Comparison of ENCODE assay signal across 10 cellular contexts in the genomic region with DNA sequence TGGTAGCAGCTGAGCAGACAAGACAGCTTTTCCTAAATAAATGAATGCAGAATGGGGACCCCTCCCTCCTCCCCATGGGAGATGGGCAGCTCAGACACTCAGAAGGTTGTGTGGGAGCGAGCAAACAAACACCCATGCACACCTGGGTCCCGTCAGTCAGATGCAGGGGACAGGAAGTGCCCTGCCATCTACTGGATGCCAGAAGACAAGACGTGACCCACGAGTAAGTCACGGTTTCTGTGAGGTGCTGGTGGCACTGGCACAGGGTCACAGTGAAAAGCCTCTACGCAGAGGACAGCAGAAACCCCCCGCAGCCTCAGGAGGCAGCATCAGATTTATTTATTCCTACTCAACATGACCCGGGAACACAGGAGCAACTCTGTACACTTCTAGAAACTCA. TPM values are rescaled to one million over a fixed set of nuclear protein-coding genes. Genes with fewer than 3 reads are reported as not detected.
DNase-seq lines count a peak whose midpoint lies in the region; ATAC-seq, FAIRE-seq and TF ChIP-seq lines count a peak whose summit lies in the region.
"Had no signal": no experiment of that assay in that cellular context is flagged by ENCODE, and none has a peak within 500 bp of the region (broad histone marks: within the 10 kb centered on the region; RNA-seq: fewer than 3 reads in every experiment).

No MANE protein-coding gene starts in this region.

- no peak overlapping the region for H3K4ac ChIP-seq in H9 (ENCODE audit: low read depth, low read length)

- no peaks in the 10 kb centered on the region for H3K4me1 ChIP-seq in H9 (ENCODE audit: insufficient read depth, low read length)
- no peaks in the 10 kb centered on the region for H3K4me1 ChIP-seq in ovary (ENCODE audit: insufficient read depth)
- no peaks in the 10 kb centered on the region for H3K4me1 ChIP-seq in kidney (ENCODE audit: control insufficient read depth in 1 of 2, insufficient read depth in 1 of 2, low read depth in 1 of 2, low read length in 2 of 2)

- H4K5ac ChIP-seq in H9 (ENCODE audit: insufficient read length, low read depth, low read length) = no peak overlapping the region

- H2AFZ ChIP-seq in H9 (ENCODE audit: low read length) = no peak overlapping the region

- H4K91ac ChIP-seq in H9 (ENCODE audit: insufficient read length, low read depth, low read length) = no peak overlapping the region

- no peak overlapping the region for H2AK5ac ChIP-seq in H9 (ENCODE audit: insufficient read length, low read length)

- intact Hi-C loops in left colon (cut with DNase I, micrococcal nuclease) (no loop called here), ovary (cut with DNase I) (no loop called here), kidney (cut with DNase I) (no loop called here)

- TF ChIP-seq CTCF in H9 (conservative IDR thresholded peaks at IDR 0.05) (peak; percentile 48; the same call in 2 of the 3 replicates), VCaP (conservative IDR thresholded peaks at IDR 0.05) (peak; percentile 61), ovary (IDR thresholded peaks at IDR 0.05) (no peak), kidney (IDR thresholded peaks at IDR 0.05; ENCODE audit: borderline replicate concordance, extremely low read depth, insufficient read depth) (no peak)

- H3K4me3 Mint-ChIP-seq in H9 = no peak overlapping the region

- no peak overlapping the region for H2BK5ac ChIP-seq in H9 (ENCODE audit: insufficient read length, low read length)

- H3K4me3 ChIP-seq in ovary (no peak overlapping the region), kidney (ENCODE audit: low read length in 2 of 2) (no peak overlapping the region)

- FAIRE-seq in kidney (lab: Jason Lieb, UNC) = no peak

- peaks cover 45 to 69% (median 68%) of the 10 kb centered on the region in 3 experiments for H3K36me3 Mint-ChIP-seq in H9 (ENCODE audit: insufficient read depth in 1 of 3, low read depth in 3 of 3)

- H3K9me3 ChIP-seq in H9 (ENCODE audit: control insufficient read depth, low read depth, low read length) (no peaks in the 10 kb centered on the region), ovary (no peaks in the 10 kb centered on the region), kidney (ENCODE audit: control insufficient read depth in 1 of 2, low read length in 2 of 2) (no peaks in the 10 kb centered on the region)

- 0 out of 2 replicates have a peak, but pooled peaks cover 1% of the 10 kb centered on the region for H3K27me3 Mint-ChIP-seq in H9 (ENCODE audit: low read depth)

- H2BK12ac ChIP-seq in H9 (ENCODE audit: insufficient read length, low read depth, low read length) = no peak overlapping the region

- H3K18ac ChIP-seq in H9 (ENCODE audit: insufficient read length, low read depth, low read length) = no peak overlapping the region

- H3K4me1 Mint-ChIP-seq in H9 = no peaks in the 10 kb centered on the region

- in situ Hi-C loops in Caki2 (cut with HindIII; ENCODE audit: low pct_unique_long_range_greater_than_20kb, low sequenced_read_pairs) = no loop called here

- no peaks in the 10 kb centered on the region for H4K20me1 ChIP-seq in H9 (ENCODE audit: control insufficient read depth, insufficient read depth, insufficient read length)

- no peak overlapping the region for H2BK20ac ChIP-seq in H9 (ENCODE audit: low read depth, low read length, poor library complexity, severe bottlenecking)

- no peak overlapping the region for H2BK15ac ChIP-seq in H9 (ENCODE audit: low read depth, low read length)

- no peak overlapping the region for H2BK120ac ChIP-seq in H9 (ENCODE audit: low read depth, low read length, poor library complexity, severe bottlenecking)

- no peaks in the 10 kb centered on the region for H3K27me3 ChIP-seq in H9 (ENCODE audit: insufficient read depth, low read length)
- H3K27me3 ChIP-seq in ovary = no peaks in the 10 kb centered on the region

- no peak overlapping the region for H3K56ac ChIP-seq in H9 (ENCODE audit: insufficient read length, low read depth, low read length)

- H3K27ac ChIP-seq in H9 (ENCODE audit: insufficient read length, low read depth, low read length) (no peak overlapping the region), VCaP (no peak overlapping the region), ovary (no peak overlapping the region), kidney (ENCODE audit: low read depth in 2 of 2, low read length in 2 of 2) (no peak overlapping the region)

- no peak overlapping the region for H3K4me2 ChIP-seq in H9 (ENCODE audit: insufficient read depth, insufficient read length, low read length)

- H3K9me3 Mint-ChIP-seq in H9 = no peaks in the 10 kb centered on the region; a peak in 1 of 5 replicates

- no peak overlapping the region for H3K23ac ChIP-seq in H9 (ENCODE audit: insufficient read length, low read depth, low read length)

- DNase-seq in Caki2 (ENCODE audit: low read depth) = peak; percentile 35
- DNase-seq in H9 = no peak
- DNase-seq in left colon = no peak
- no peak for DNase-seq in ovary
- no peak for DNase-seq in kidney
- DNase-seq in mucosa of gallbladder (ENCODE audit: low spot score) = no peak
- DNase-seq: Right ventricle myocardium superior had no signal

- no peak overlapping the region for H3T11ph ChIP-seq in H9 (ENCODE audit: low read length)

- WGBS in H9 (ENCODE audit: extremely low coverage, insufficient read length, low lambda C conversion rate) = no CpG with 5 or more reads among the region's 8 CpGs
- 72 to 82% (median 77%) methylated on average over 8 of the region's 8 CpGs for WGBS in ovary, 3 donors

- H3K36me3 ChIP-seq in ovary (no peaks in the 10 kb centered on the region), kidney (ENCODE audit: control insufficient read depth in 1 of 2, insufficient read depth in 2 of 2, low read length in 2 of 2) (peaks cover 34 to 45% of the 10 kb centered on the region in 2 donors)

- H3K23me2 ChIP-seq in H9 (ENCODE audit: insufficient read length, low read depth, low read length, poor library complexity, severe bottlenecking) = no peaks in the 10 kb centered on the region

- H4K8ac ChIP-seq in H9 (replicated peaks; ENCODE audit: insufficient read length, low read depth, low read length) = no peak overlapping the region

- no peak for TF ChIP-seq POLR2A in ovary (IDR thresholded peaks at IDR 0.05)

- H3K79me2 ChIP-seq in H9 (ENCODE audit: insufficient read depth, low read length) = no peaks in the 10 kb centered on the region

- H3K9ac ChIP-seq in H9 (ENCODE audit: extremely low read depth, insufficient read length, low read length) = no peak overlapping the region
- H3K9ac ChIP-seq in kidney (ENCODE audit: low read length in 2 of 2) = no peak overlapping the region

- H3K14ac ChIP-seq in H9 (ENCODE audit: insufficient read depth, low read length) = no peak overlapping the region

- 0 out of 7 replicates have a peak overlapping the region, but pooled peaks of 1 of the 3 experiments have one; percentile 49 for H3K27ac Mint-ChIP-seq in H9

- ATAC-seq in left colon (peak; percentile 43), GM19324 (IDR thresholded peaks at IDR 0.05; ENCODE audit: low FRiP score, unreplicated experiment) (no peak)

- no peak for TF ChIP-seq EP300 in ovary (IDR thresholded peaks at IDR 0.05)

- H3K79me1 ChIP-seq in H9 (ENCODE audit: insufficient read depth, low read depth, low read length, poor library complexity, severe bottlenecking) = no peaks in the 10 kb centered on the region

RNA-seq across cellular contexts. Expression of gene HBQ1, which starts 8.4 kb away (rescaled TPM):
- total RNA-seq in Caki2 (2014; rRNA removed; shearing (Covaris generic); ENCODE audit: low replicate concordance) = not detected in 2 replicates
- total RNA-seq in H9 (2021) (3.5 and 4.4 TPM in 2 replicates), left colon (not detected), ovary (not detected), kidney (not detected), mucosa of gallbladder (not detected)
- polyA plus RNA-seq in ovary (under 1 TPM in 1 of 2 donors, not detected in 1; 0.29 TPM), kidney (ENCODE audit: insufficient read depth, low read depth, low replicate concordance) (not detected)
- total RNA-seq: Right ventricle myocardium superior had no signal

RNA-seq across cellular contexts. Expression of gene HBA1, which starts 12.2 kb away (rescaled TPM):
- not detected in 2 replicates for total RNA-seq in Caki2 (2014; rRNA removed; shearing (Covaris generic); ENCODE audit: low replicate concordance)
- total RNA-seq in H9 (2021) (2.0 and 7.2 TPM in 2 replicates), left colon (10 to 100 TPM in 1 of 2 donors, 1 to 10 TPM in 1; 2.4 to 20.8 TPM), ovary (100 to 1,000 TPM in 2 of 7 donors, 10 to 100 TPM in 4, 1 to 10 TPM in 1; 7.4 to 206 (median 81.2) TPM), kidney (41.1 TPM), mucosa of gallbladder (54.8 TPM)
- polyA plus RNA-seq in ovary (1 to 10 TPM in 1 of 2 donors, under 1 TPM in 1; 0.50 to 9.6 TPM), kidney (ENCODE audit: insufficient read depth, low read depth, low replicate concordance) (2.6 TPM)

RNA-seq across cellular contexts. Expression of gene HBA2, which starts 16.0 kb away (rescaled TPM):
- total RNA-seq in Caki2 (2014; rRNA removed; shearing (Covaris generic); ENCODE audit: low replicate concordance) = not detected in 2 replicates
- total RNA-seq in H9 (2021) = 4.3 TPM in 1 of 2 replicates, not detected in the other
- 10 to 100 TPM in 1 of 2 donors, 1 to 10 TPM in 1; 4.9 to 14.0 TPM for total RNA-seq in left colon
- total RNA-seq in ovary = 100 to 1,000 TPM in 2 of 7 donors, 10 to 100 TPM in 4, 1 to 10 TPM in 1; 4.5 to 173 (median 75.0) TPM
- polyA plus RNA-seq in ovary = 10 to 100 TPM in 1 of 2 donors, not detected in 1; 32.1 TPM
- 33.9 TPM for total RNA-seq in kidney
- polyA plus RNA-seq in kidney (ENCODE audit: insufficient read depth, low read depth, low replicate concordance) = 11.1 TPM
- 30.0 TPM for total RNA-seq in mucosa of gallbladder

RNA-seq across cellular contexts. Expression of gene HBM, which starts 22.9 kb away (rescaled TPM):
- not detected in 2 replicates for total RNA-seq in Caki2 (2014; rRNA removed; shearing (Covaris generic); ENCODE audit: low replicate concordance)
- total RNA-seq in H9 (2021) = not detected in 2 replicates
- total RNA-seq in left colon = not detected
- under 1 TPM in 2 of 7 donors, not detected in 5; 0.78 to 0.92 TPM for total RNA-seq in ovary
- polyA plus RNA-seq in ovary = not detected
- not detected for total RNA-seq in kidney
- polyA plus RNA-seq in kidney (ENCODE audit: insufficient read depth, low read depth, low replicate concordance) = not detected
- total RNA-seq in mucosa of gallbladder = not detected
- total RNA-seq: omental fat pad, Right ventricle myocardium superior had no signal

RNA-seq across cellular contexts. Expression of gene HBZ, which starts 36.2 kb away (rescaled TPM):
- total RNA-seq in Caki2 (2014; rRNA removed; shearing (Covaris generic); ENCODE audit: low replicate concordance) = not detected in 2 replicates
- total RNA-seq in H9 (2021) = not detected in 2 replicates
- total RNA-seq in left colon = not detected
- total RNA-seq in ovary = under 1 TPM in 1 of 7 donors, not detected in 6; 0.28 TPM
- not detected for polyA plus RNA-seq in ovary
- total RNA-seq in kidney = not detected
- not detected for polyA plus RNA-seq in kidney (ENCODE audit: insufficient read depth, low read depth, low replicate concordance)
- 0.95 TPM for total RNA-seq in mucosa of gallbladder
- total RNA-seq: omental fat pad, Right ventricle myocardium superior had no signal

Comparison
In these comparisons a context has a peak if more than half of its experiments do, and no peak if none do; other contexts are left out.
1. CTCF ChIP-seq: peak in H9 (single experiment) and VCaP (single experiment); none in ovary (0 of 3) and kidney (single experiment).